Comparison of ENCODE assay signal across 7 cellular contexts in genomic region chr6:81766482-81767069, GRCh38. TPM values are rescaled to one million over a fixed set of nuclear protein-coding genes. Genes with fewer than 3 reads are reported as not detected.
DNase-seq lines count a peak whose midpoint lies in the region; ATAC-seq and TF ChIP-seq lines count a peak whose summit lies in the region.

No MANE protein-coding gene starts in this region.

- POLR2A ChIA-PET in naive thymus-derived CD4-positive, alpha-beta T cell (lab: Charles Lee), result no interaction called here
- POLR2A ChIA-PET in activated CD4-positive, alpha-beta T cell treated with anti-CD3 and anti-CD28 coated beads for 36 hours (lab: Charles Lee), result no interaction called here

- no peak overlapping the region for H3K27ac Mint-ChIP-seq in naive thymus-derived CD4-positive, alpha-beta T cell
- H3K27ac Mint-ChIP-seq in activated CD4-positive, alpha-beta T cell treated with anti-CD3 and anti-CD28 coated beads for 36 hours, result no peak overlapping the region

- H3K9me3 ChIP-seq in breast epithelium, result no peaks in the 10 kb centered on the region
- H3K9me3 ChIP-seq in naive thymus-derived CD4-positive, alpha-beta T cell (ENCODE audit: control insufficient read depth in 2 of 3, low read length in 3 of 3), result no peaks in the 10 kb centered on the region

- no peaks in the 10 kb centered on the region for H3K27me3 ChIP-seq in breast epithelium
- no peaks in the 10 kb centered on the region for H3K27me3 ChIP-seq in naive thymus-derived CD4-positive, alpha-beta T cell (ENCODE audit: control insufficient read depth in 2 of 2, insufficient read depth in 2 of 2, low read length in 2 of 2)

- no peaks in the 10 kb centered on the region for H3K36me3 Mint-ChIP-seq in naive thymus-derived CD4-positive, alpha-beta T cell
- no peaks in the 10 kb centered on the region for H3K36me3 Mint-ChIP-seq in activated CD4-positive, alpha-beta T cell treated with anti-CD3 and anti-CD28 coated beads for 36 hours (ENCODE audit: low read depth)

- peaks cover 5 to 27% (median 14%) of the 10 kb centered on the region in 5 donors for H3K27me3 Mint-ChIP-seq in naive thymus-derived CD4-positive, alpha-beta T cell
- peaks cover 16% of the 10 kb centered on the region for H3K27me3 Mint-ChIP-seq in activated CD4-positive, alpha-beta T cell treated with anti-CD3 and anti-CD28 coated beads for 36 hours

- intact Hi-C loops in breast epithelium (cut with DNase I; ENCODE audit: low total_unique reads), result no loop called here
- intact Hi-C loops in naive thymus-derived CD4-positive, alpha-beta T cell (cut with micrococcal nuclease), result no loop called here
- intact Hi-C loops in activated CD4-positive, alpha-beta T cell treated with anti-CD3 and anti-CD28 coated beads for 36 hours (cut with DNase I, micrococcal nuclease), result no loop called here

- peak; percentile 27 for DNase-seq in Jurkat, Clone E6-1 (ENCODE audit: low read depth, low spot score)
- DNase-seq in breast epithelium (ENCODE audit: low spot score in 2 of 2) (no peak), NAMALWA (ENCODE audit: low spot score) (no peak)
- DNase-seq in naive thymus-derived CD4-positive, alpha-beta T cell, result no peak
- no peak for DNase-seq in activated CD4-positive, alpha-beta T cell treated with anti-CD3 and anti-CD28 coated beads for 36 hours

- no peak overlapping the region for H3K4me3 ChIP-seq in Jurkat, Clone E6-1 (ENCODE audit: low read length)
- peak overlapping the region in 1 of 3 donors; percentile 0 for H3K4me3 ChIP-seq in breast epithelium
- no peak overlapping the region for H3K4me3 ChIP-seq in naive thymus-derived CD4-positive, alpha-beta T cell (ENCODE audit: low read length)

- TF ChIP-seq POLR2A in breast epithelium (IDR thresholded peaks at IDR 0.05), result no peak

- peak overlapping the region; percentile 68 to 72 for H3K27ac ChIP-seq in breast epithelium
- H3K27ac ChIP-seq in naive thymus-derived CD4-positive, alpha-beta T cell (ENCODE audit: low read depth, low read length), result no peak overlapping the region

- no peak overlapping the region for H3K4me3 Mint-ChIP-seq in naive thymus-derived CD4-positive, alpha-beta T cell
- H3K4me3 Mint-ChIP-seq in activated CD4-positive, alpha-beta T cell treated with anti-CD3 and anti-CD28 coated beads for 36 hours, result no peak overlapping the region

- no peaks in the 10 kb centered on the region for H3K9me3 Mint-ChIP-seq in naive thymus-derived CD4-positive, alpha-beta T cell
- H3K9me3 Mint-ChIP-seq in activated CD4-positive, alpha-beta T cell treated with anti-CD3 and anti-CD28 coated beads for 36 hours (ENCODE audit: low read depth), result no peaks in the 10 kb centered on the region

- H3K36me3 ChIP-seq in breast epithelium, result no peaks in the 10 kb centered on the region
- H3K36me3 ChIP-seq in naive thymus-derived CD4-positive, alpha-beta T cell (ENCODE audit: control insufficient read depth in 2 of 3, insufficient read depth in 3 of 3, low read length in 3 of 3), result no peaks in the 10 kb centered on the region

- CTCF ChIA-PET in naive thymus-derived CD4-positive, alpha-beta T cell (lab: Charles Lee), result interaction anchor here (1.1 kb wide), 1 partner anchor 13 kb away, joined by 4 read pairs; no protein-coding TSS in a partner anchor
- CTCF ChIA-PET in activated CD4-positive, alpha-beta T cell treated with anti-CD3 and anti-CD28 coated beads for 36 hours (lab: Charles Lee), result interaction anchor here (0.6 to 1.2 kb wide), 3 partner anchors 10 to 19 kb away, joined by 3 to 5 read pairs (median 3); partner anchors contain the start of gene TENT5A

- H3K4me1 Mint-ChIP-seq in naive thymus-derived CD4-positive, alpha-beta T cell, result peaks cover 0 to 2% (median 0%) of the 10 kb centered on the region in 7 donors
- H3K4me1 Mint-ChIP-seq in activated CD4-positive, alpha-beta T cell treated with anti-CD3 and anti-CD28 coated beads for 36 hours, result no peaks in the 10 kb centered on the region

- peak; percentile 49 for ATAC-seq in GM19397 (IDR thresholded peaks at IDR 0.05; ENCODE audit: unreplicated experiment)
- peak; percentile 52 for ATAC-seq in naive thymus-derived CD4-positive, alpha-beta T cell
- no peak for ATAC-seq in activated CD4-positive, alpha-beta T cell treated with anti-CD3 and anti-CD28 coated beads for 36 hours
- ATAC-seq in HG02970 (IDR thresholded peaks at IDR 0.05; ENCODE audit: low FRiP score, unreplicated experiment), result no peak

- no peak for TF ChIP-seq CTCF in breast epithelium (IDR thresholded peaks at IDR 0.05)

- H3K4me1 ChIP-seq in breast epithelium, result peaks cover 5 to 7% of the 10 kb centered on the region in 2 donors
- H3K4me1 ChIP-seq in naive thymus-derived CD4-positive, alpha-beta T cell (ENCODE audit: control insufficient read depth in 2 of 2, insufficient read depth in 2 of 2, low read length in 2 of 2), result no peaks in the 10 kb centered on the region

RNA-seq across cellular contexts. Expression of gene TENT5A, which starts 14.1 kb away (rescaled TPM):
- polyA plus RNA-seq in Jurkat, Clone E6-1 (2012; ENCODE audit: insufficient read depth, insufficient read length), result 1.8 TPM
- 10 to 100 TPM; 24.3 to 42.4 (median 25.9) TPM for total RNA-seq in breast epithelium
- total RNA-seq in naive thymus-derived CD4-positive, alpha-beta T cell, result 10 to 100 TPM in 2 of 5 experiments, 1 to 10 TPM in 2, under 1 TPM in 1; 0.80 to 12.5 (median 7.4) TPM
- 1 to 10 TPM; 2.4 to 5.2 TPM for polyA plus RNA-seq in naive thymus-derived CD4-positive, alpha-beta T cell
- under 1 TPM; 0.43 to 0.51 TPM for total RNA-seq in activated CD4-positive, alpha-beta T cell treated with anti-CD3 and anti-CD28 coated beads for 36 hours

Comparison
In these comparisons a context has a peak if more than half of its experiments do, and no peak if none do; other contexts are left out.
1. ATAC-seq: peak in GM19397 (single experiment) and naive thymus-derived CD4-positive, alpha-beta T cell (single experiment); none in activated CD4-positive, alpha-beta T cell treated with anti-CD3 and anti-CD28 coated beads for 36 hours (single experiment) and HG02970 (single experiment).